In genomic region chr12:32975122-32975521, GRCh38 we compare ENCODE assay signal across 17 cellular contexts.
DNase-seq lines count a peak whose midpoint lies in the region; ATAC-seq and TF ChIP-seq lines count a peak whose summit lies in the region.
"Had no signal": no experiment of that assay in that cellular context is flagged by ENCODE, and none has a peak within 500 bp of the region (broad histone marks: within the 10 kb centered on the region; RNA-seq: fewer than 3 reads in every experiment).

No MANE protein-coding gene starts in this region.

- H3K36me3 Mint-ChIP-seq in nephron progenitor cell (ENCODE audit: low read depth), result no peaks in the 10 kb centered on the region
- H3K36me3 Mint-ChIP-seq: CD8-positive, alpha-beta T cell had no signal

- H3K9me3 Mint-ChIP-seq in nephron progenitor cell, result no peaks in the 10 kb centered on the region
- H3K9me3 Mint-ChIP-seq: CD4-positive, alpha-beta T cell; CD8-positive, alpha-beta T cell had no signal

- no peak overlapping the region for H3K4me3 Mint-ChIP-seq in nephron progenitor cell
- H3K4me3 Mint-ChIP-seq: B cell; CD4-positive, alpha-beta T cell; CD8-positive, alpha-beta T cell had no signal

- DNase-seq in epithelial cell of prostate (ENCODE audit: low read depth, low spot score) (peak; percentile 6), nephron progenitor cell (no peak), retinal pigment epithelial cell (ENCODE audit: low read depth) (peak; percentile 62)
- DNase-seq in activated naive CD4-positive, alpha-beta T cell (lab: John Stamatoyannopoulos, UW), result no peak
- DNase-seq: 8988T; ACHN; Caco-2; Calu3; CD4-positive, alpha-beta T cell; CD8-positive, alpha-beta T cell; DMS79 treated with DMSO at 0.1 percent for 48 hours; GF-D8 had no signal

- H3K27me3 Mint-ChIP-seq in nephron progenitor cell (ENCODE audit: low read depth, poor library complexity), result peaks cover 4% of the 10 kb centered on the region
- H3K27me3 Mint-ChIP-seq: B cell; CD4-positive, alpha-beta T cell had no signal

- no peak overlapping the region for H3K4me3 ChIP-seq in retinal pigment epithelial cell (ENCODE audit: low read length)
- H3K4me3 ChIP-seq: BLaER1 treated with 17β-estradiol and CSF1 and Interleukin-3, amounts not matched to agents 10 nM and 100 nM had no signal

- H3K27ac ChIP-seq in epithelial cell of prostate, result no peak overlapping the region
- H3K27ac ChIP-seq: BLaER1 treated with 17β-estradiol and CSF1 and Interleukin-3, amounts not matched to agents 10 nM and 100 nM; C4-2B had no signal

- ATAC-seq in GM18867 (IDR thresholded peaks at IDR 0.05; ENCODE audit: unreplicated experiment) (no peak), HG03135 (IDR thresholded peaks at IDR 0.05; ENCODE audit: unreplicated experiment) (no peak)
- ATAC-seq: CD8-positive, alpha-beta T cell had no signal

- peak overlapping the region; percentile 75 for H3K27ac Mint-ChIP-seq in nephron progenitor cell
- H3K27ac Mint-ChIP-seq: B cell; CD4-positive, alpha-beta T cell; CD8-positive, alpha-beta T cell had no signal

- no peaks in the 10 kb centered on the region for H3K4me1 Mint-ChIP-seq in nephron progenitor cell
- H3K4me1 Mint-ChIP-seq: B cell had no signal

- TF ChIP-seq CTCF in nephron progenitor cell (IDR thresholded peaks at IDR 0.05) (no peak), retinal pigment epithelial cell (conservative IDR thresholded peaks at IDR 0.05; ENCODE audit: low read depth, low read length) (no peak)

Comparison
In these comparisons a context has a peak if more than half of its experiments do, and no peak if none do; other contexts are left out.
1. DNase-seq: peak in epithelial cell of prostate (single experiment) and retinal pigment epithelial cell (single experiment); none in nephron progenitor cell (single experiment) and activated naive CD4-positive, alpha-beta T cell (0 of 4).